23 cellular contexts compared by ENCODE assay signal in genomic region chr5:55113327-55113726, GRCh38. TPM values are rescaled to one million over a fixed set of nuclear protein-coding genes. Genes with fewer than 3 reads are reported as not detected.
"Had no signal": no experiment of that assay in that cellular context is flagged by ENCODE, and none has a peak within 500 bp of the region (broad histone marks: within the 10 kb centered on the region; RNA-seq: fewer than 3 reads in every experiment).

No MANE protein-coding gene starts in this region.

- H3K27ac Mint-ChIP-seq: neural progenitor cell had no signal

- H3K27me3 ChIP-seq: breast epithelium, neural progenitor cell, stomach had no signal

- DNase-seq: activated CD4-positive, alpha-beta T cell treated with anti-CD3 and anti-CD28 coated beads for 48 hours; activated CD8-positive, alpha-beta memory T cell treated with anti-CD3 and anti-CD28 coated beads for 24 hours; activated naive CD4-positive, alpha-beta T cell; aorta; effector CD4-positive, alpha-beta T cell; heart left ventricle; left lung; midbrain; right cardiac atrium; stomach; trophoblast cell had no signal

- H3K4me3 Mint-ChIP-seq: neural progenitor cell had no signal

- H3K9ac ChIP-seq: neural progenitor cell had no signal

- H2AFZ ChIP-seq: neural progenitor cell had no signal

- H3K36me3 ChIP-seq: breast epithelium, gastroesophageal sphincter, heart left ventricle, left lung, neural progenitor cell, prostate gland, stomach had no signal

- H3K9me3 ChIP-seq: breast epithelium, gastroesophageal sphincter, heart left ventricle, left lung, prostate gland, stomach had no signal

- ATAC-seq: esophagus mucosa, gastroesophageal sphincter, heart left ventricle, left lung, right cardiac atrium had no signal

- H3K4me2 ChIP-seq: neural progenitor cell had no signal

- H3K4me1 ChIP-seq: breast epithelium, gastroesophageal sphincter, heart left ventricle, left lung, prostate gland, stomach had no signal

- H3K27ac ChIP-seq: breast epithelium, gastroesophageal sphincter, heart left ventricle, left lung, neural progenitor cell, prostate gland, stomach had no signal

- H3K4me3 ChIP-seq: breast epithelium, gastroesophageal sphincter, heart left ventricle, left lung, neural progenitor cell, prostate gland, stomach had no signal

RNA-seq across cellular contexts. Expression of gene GZMA, which starts 10.9 kb away (rescaled TPM):
- total RNA-seq: cerebellum, kidney epithelial cell, lung microvascular endothelial cell, osteoblast, temporal lobe had no signal

RNA-seq across cellular contexts. Expression of gene GPX8, which starts 46.6 kb away (rescaled TPM):
- total RNA-seq: T-helper 2 cell treated with Interferon-gamma antibody and Interleukin-4, amounts not matched to agents 100 ng/mL and 5 ng/mL, for 36 hours had no signal

RNA-seq across cellular contexts. Expression of gene CDC20B, which starts 59.6 kb away (rescaled TPM):
- total RNA-seq: aorta, breast epithelium, esophagus mucosa, gastroesophageal sphincter, heart left ventricle, kidney epithelial cell, left lung, osteoblast, right cardiac atrium, skeletal muscle tissue, stomach had no signal
